ENCODE assay signal across 26 cellular contexts in genomic region chr3:9508781-9509180, GRCh38. TPM values are rescaled to one million over a fixed set of nuclear protein-coding genes. Genes with fewer than 3 reads are reported as not detected.
DNase-seq lines count a peak whose midpoint lies in the region; ATAC-seq and TF ChIP-seq lines count a peak whose summit lies in the region.
"Had no signal": no experiment of that assay in that cellular context is flagged by ENCODE, and none has a peak within 500 bp of the region (broad histone marks: within the 10 kb centered on the region; RNA-seq: fewer than 3 reads in every experiment).

No MANE protein-coding gene starts in this region.

- no peak overlapping the region for H3K27ac ChIP-seq in endodermal cell (ENCODE audit: low read depth, low read length)
- H3K27ac ChIP-seq in neuronal stem cell (replicated peaks; ENCODE audit: low read length): no peak overlapping the region
- H3K27ac ChIP-seq: brain microvascular endothelial cell, PC-9 had no signal

- peak overlapping the region; percentile 31 for H3K23ac ChIP-seq in neuronal stem cell (ENCODE audit: low read depth, low read length, poor library complexity)

- no peak overlapping the region for H3K4me2 ChIP-seq in neuronal stem cell (ENCODE audit: insufficient read depth, low read length, poor library complexity, severe bottlenecking)
- H3K4me2 ChIP-seq: PC-9, smooth muscle cell had no signal

- no peak overlapping the region for H3K14ac ChIP-seq in neuronal stem cell (ENCODE audit: low read length)

- intact Hi-C loops in activated CD8-positive, alpha-beta T cell treated with anti-CD3 and anti-CD28 coated beads for 36 hours (cut with micrococcal nuclease): loop anchor here (10.0 kb wide), 1 partner anchor 136 kb away; the partner anchor contains the start of gene MTMR14

- H3K4me3 Mint-ChIP-seq in endodermal cell: no peak overlapping the region
- H3K4me3 Mint-ChIP-seq in activated CD8-positive, alpha-beta T cell treated with anti-CD3 and anti-CD28 coated beads for 36 hours: no peak overlapping the region
- H3K4me3 Mint-ChIP-seq: activated CD8-positive, alpha-beta T cell treated with anti-CD3 and anti-CD28 coated beads, Interleukin-2, amount 10 ng/mL, durations not matched to agents 7 days and 5 days; activated naive CD4-positive, alpha-beta T cell treated with anti-CD3 and anti-CD28 coated beads, Interleukin-2, amount 10 ng/mL, durations not matched to agents 7 days and 5 days; neural crest cell; T-helper 2 cell treated with Interferon-gamma antibody and Interleukin-4, amounts not matched to agents 5 μg/mL and 100 μg/mL, for 36 hours had no signal

- no peak overlapping the region for H2BK15ac ChIP-seq in neuronal stem cell (ENCODE audit: low read length)

- no peaks in the 10 kb centered on the region for H3K4me1 Mint-ChIP-seq in endodermal cell
- no peaks in the 10 kb centered on the region for H3K4me1 Mint-ChIP-seq in activated CD8-positive, alpha-beta T cell treated with anti-CD3 and anti-CD28 coated beads for 36 hours (ENCODE audit: low read depth)
- H3K4me1 Mint-ChIP-seq: activated naive CD4-positive, alpha-beta T cell treated with anti-CD3 and anti-CD28 coated beads, Interleukin-2, amount 10 ng/mL, durations not matched to agents 7 days and 5 days; CD14-positive monocyte; neural crest cell had no signal

- 56 to 57% methylated on average over 20 to 25 of the region's 25 CpGs for WGBS in endodermal cell (ENCODE audit: insufficient coverage in 1 of 2, insufficient read length in 1 of 2), 2 experiments
- WGBS in neuronal stem cell (ENCODE audit: extremely low coverage in 2 of 2, insufficient read length in 2 of 2, insufficient replicate concordance in 1 of 2), 2 donors: no CpG with 5 or more reads among the region's 25 CpGs

- CTCF ChIA-PET in activated CD8-positive, alpha-beta T cell treated with anti-CD3 and anti-CD28 coated beads for 36 hours (lab: Charles Lee): no interaction called here

- H3K4me1 ChIP-seq in endodermal cell (ENCODE audit: control insufficient read depth, insufficient read depth, low read length) (no peaks in the 10 kb centered on the region), neuronal stem cell (ENCODE audit: control insufficient read depth in 2 of 2, insufficient read depth in 1 of 2, low read depth in 1 of 2, low read length in 2 of 2) (no peaks in the 10 kb centered on the region)

- no peak for ATAC-seq in activated CD8-positive, alpha-beta T cell treated with anti-CD3 and anti-CD28 coated beads for 36 hours
- ATAC-seq: activated CD8-positive, alpha-beta T cell treated with anti-CD3 and anti-CD28 coated beads, Interleukin-2, amount 10 ng/mL, durations not matched to agents 7 days and 5 days; left lobe of liver had no signal

- POLR2A ChIA-PET in activated CD8-positive, alpha-beta T cell treated with anti-CD3 and anti-CD28 coated beads for 36 hours (lab: Charles Lee): no interaction called here

- H4K8ac ChIP-seq in neuronal stem cell (ENCODE audit: low read depth, low read length): no peak overlapping the region

- H2BK5ac ChIP-seq in neuronal stem cell (ENCODE audit: low read length): no peak overlapping the region

- H2AFZ ChIP-seq in neuronal stem cell (ENCODE audit: low read length): no peak overlapping the region
- H2AFZ ChIP-seq: PC-9 had no signal

- H2BK120ac ChIP-seq in neuronal stem cell (ENCODE audit: low read depth, low read length): no peak overlapping the region

- H3K4me3 ChIP-seq in endodermal cell (ENCODE audit: low read length) (no peak overlapping the region), neuronal stem cell (ENCODE audit: low read length in 2 of 2) (no peak overlapping the region)
- H3K4me3 ChIP-seq: PC-9, smooth muscle cell had no signal

- H3K36me3 ChIP-seq in endodermal cell (ENCODE audit: control insufficient read depth, insufficient read depth, low read length) (no peaks in the 10 kb centered on the region), neuronal stem cell (replicated peaks in 1 of 2; ENCODE audit: control insufficient read depth in 2 of 2, insufficient read depth in 2 of 2, low read length in 2 of 2) (no peaks in the 10 kb centered on the region)
- H3K36me3 ChIP-seq: brain microvascular endothelial cell had no signal

- H3K27me3 ChIP-seq in endodermal cell (ENCODE audit: control insufficient read depth, insufficient read depth, low read length, poor library complexity, severe bottlenecking) (peaks cover 21% of the 10 kb centered on the region), neuronal stem cell (ENCODE audit: control insufficient read depth in 3 of 3, insufficient read depth in 3 of 3, low read depth in 1 of 3, low read length in 3 of 3) (peaks cover 0 to 26% (median 15%) of the 10 kb centered on the region in 3 experiments)

- H3K27ac Mint-ChIP-seq in endodermal cell: no peak overlapping the region
- H3K27ac Mint-ChIP-seq in activated CD8-positive, alpha-beta T cell treated with anti-CD3 and anti-CD28 coated beads for 36 hours: no peak overlapping the region
- H3K27ac Mint-ChIP-seq: activated CD8-positive, alpha-beta T cell treated with anti-CD3 and anti-CD28 coated beads, Interleukin-2, amount 10 ng/mL, durations not matched to agents 7 days and 5 days; activated naive CD4-positive, alpha-beta T cell treated with anti-CD3 and anti-CD28 coated beads, Interleukin-2, amount 10 ng/mL, durations not matched to agents 7 days and 5 days; CD14-positive monocyte; T-helper 2 cell treated with Interferon-gamma antibody and Interleukin-4, amounts not matched to agents 5 μg/mL and 100 μg/mL, for 36 hours had no signal

- H3K36me3 Mint-ChIP-seq in endodermal cell (ENCODE audit: low read depth): no peaks in the 10 kb centered on the region
- H3K36me3 Mint-ChIP-seq in activated CD8-positive, alpha-beta T cell treated with anti-CD3 and anti-CD28 coated beads for 36 hours (ENCODE audit: low read depth): no peaks in the 10 kb centered on the region
- H3K36me3 Mint-ChIP-seq: activated naive CD4-positive, alpha-beta T cell treated with anti-CD3 and anti-CD28 coated beads, Interleukin-2, amount 10 ng/mL, durations not matched to agents 7 days and 5 days; CD14-positive monocyte had no signal

- no peak overlapping the region for H3K4ac ChIP-seq in neuronal stem cell (ENCODE audit: low read length)

- no peaks in the 10 kb centered on the region for H3K79me1 ChIP-seq in neuronal stem cell (ENCODE audit: low read depth, low read length)

- peak; percentile 16 for TF ChIP-seq CTCF in endodermal cell (conservative IDR thresholded peaks at IDR 0.05)
- TF ChIP-seq CTCF in activated CD8-positive, alpha-beta T cell treated with anti-CD3 and anti-CD28 coated beads for 36 hours (IDR thresholded peaks at IDR 0.05): no peak

- H2BK12ac ChIP-seq in neuronal stem cell (ENCODE audit: low read length): no peak overlapping the region

- no peak overlapping the region for H4K91ac ChIP-seq in neuronal stem cell (ENCODE audit: low read depth, low read length, poor library complexity)

- H2AK5ac ChIP-seq in neuronal stem cell (ENCODE audit: low read depth, low read length): no peak overlapping the region

- no peaks in the 10 kb centered on the region for H3K9me3 Mint-ChIP-seq in endodermal cell
- no peaks in the 10 kb centered on the region for H3K9me3 Mint-ChIP-seq in activated CD8-positive, alpha-beta T cell treated with anti-CD3 and anti-CD28 coated beads for 36 hours
- H3K9me3 Mint-ChIP-seq: activated naive CD4-positive, alpha-beta T cell treated with anti-CD3 and anti-CD28 coated beads, Interleukin-2, amount 10 ng/mL, durations not matched to agents 7 days and 5 days; neural crest cell; T-helper 2 cell treated with Interferon-gamma antibody and Interleukin-4, amounts not matched to agents 5 μg/mL and 100 μg/mL, for 36 hours had no signal

- H3K27me3 Mint-ChIP-seq in endodermal cell (ENCODE audit: insufficient read depth): peaks cover 28% of the 10 kb centered on the region
- H3K27me3 Mint-ChIP-seq in activated CD8-positive, alpha-beta T cell treated with anti-CD3 and anti-CD28 coated beads for 36 hours: peaks cover 13% of the 10 kb centered on the region

- H3K9ac ChIP-seq in endodermal cell (ENCODE audit: extremely low read depth, low read length, poor library complexity, severe bottlenecking) (no peak overlapping the region), neuronal stem cell (ENCODE audit: low read depth, low read length, poor library complexity) (no peak overlapping the region)

- H3K18ac ChIP-seq in neuronal stem cell (ENCODE audit: low read length): no peak overlapping the region

- no peaks in the 10 kb centered on the region for H3K9me3 ChIP-seq in endodermal cell (ENCODE audit: control insufficient read depth, low read length)
- H3K9me3 ChIP-seq in neuronal stem cell (replicated peaks in 1 of 2; ENCODE audit: control insufficient read depth in 2 of 2, insufficient read depth in 1 of 2, low read depth in 1 of 2, low read length in 2 of 2): no peaks in the 10 kb centered on the region

- DNase-seq in DMS53 (lab: John Stamatoyannopoulos, UW) (peak; percentile 21), DMS53 treated with DMSO at 0.1 percent for 48 hours (lab: John Stamatoyannopoulos, UW; ENCODE audit: unreplicated experiment) (no peak), NCI-H69 (lab: John Stamatoyannopoulos, UW) (peak; percentile 2), endodermal cell (peak; percentile 75), neuronal stem cell (ENCODE audit: low spot score) (no peak), GM19240 (ENCODE audit: insufficient read length, low spot score) (no peak)
- DNase-seq in activated CD4-positive, CD25-positive, alpha-beta regulatory T cell (lab: John Stamatoyannopoulos, UW): no peak
- no peak for DNase-seq in activated CD8-positive, alpha-beta T cell treated with anti-CD3 and anti-CD28 coated beads for 36 hours
- DNase-seq: 8988T; activated CD8-positive, alpha-beta T cell treated with anti-CD3 and anti-CD28 coated beads, Interleukin-2, amount 10 ng/mL, durations not matched to agents 7 days and 5 days; activated naive CD4-positive, alpha-beta T cell treated with anti-CD3 and anti-CD28 coated beads, Interleukin-2, amount 10 ng/mL, durations not matched to agents 7 days and 5 days; brain microvascular endothelial cell; EL; hippocampal formation; NCI-H1048; NCI-H1930; NCI-H2171 treated with DMSO at 0.1 percent for 48 hours; NCI-H510A treated with DMSO at 0.1 percent for 48 hours; PC-9; SHP77; stimulated activated naive CD4-positive, alpha-beta T cell treated with Interleukin-2 at 50 U/mL for 16 hours had no signal

RNA-seq across cellular contexts. Expression of gene LHFPL4, which starts 44.8 kb away (rescaled TPM):
- total RNA-seq in endodermal cell: 1 to 10 TPM; 1.1 to 6.7 TPM
- 1.6 TPM for polyA plus RNA-seq in endodermal cell (2013, experiment 1 of 2)
- polyA plus RNA-seq in endodermal cell (2013, experiment 2 of 2): 1.4 TPM
- polyA plus RNA-seq in neuronal stem cell (2013, experiment 1 of 2): 0.64 TPM
- polyA plus RNA-seq in neuronal stem cell (2013, experiment 2 of 2): 0.30 TPM
- total RNA-seq in activated CD8-positive, alpha-beta T cell treated with anti-CD3 and anti-CD28 coated beads for 36 hours: not detected
- total RNA-seq: activated CD8-positive, alpha-beta T cell treated with anti-CD3 and anti-CD28 coated beads, Interleukin-2, amount 10 ng/mL, durations not matched to agents 7 days and 5 days; PC-9; smooth muscle cell had no signal
- polyA plus RNA-seq: CD14-positive monocyte had no signal

Comparison
In these comparisons a context has a peak if more than half of its experiments do, and no peak if none do; other contexts are left out.
1. DNase-seq: peak in DMS53 (single experiment), NCI-H69 (single experiment) and endodermal cell (single experiment); none in DMS53 treated with DMSO at 0.1 percent for 48 hours (single experiment), neuronal stem cell (single experiment), GM19240 (single experiment), activated CD4-positive, CD25-positive, alpha-beta regulatory T cell (0 of 4) and activated CD8-positive, alpha-beta T cell treated with anti-CD3 and anti-CD28 coated beads for 36 hours (single experiment).